8 cellular contexts compared by ENCODE assay signal in the genomic region with DNA sequence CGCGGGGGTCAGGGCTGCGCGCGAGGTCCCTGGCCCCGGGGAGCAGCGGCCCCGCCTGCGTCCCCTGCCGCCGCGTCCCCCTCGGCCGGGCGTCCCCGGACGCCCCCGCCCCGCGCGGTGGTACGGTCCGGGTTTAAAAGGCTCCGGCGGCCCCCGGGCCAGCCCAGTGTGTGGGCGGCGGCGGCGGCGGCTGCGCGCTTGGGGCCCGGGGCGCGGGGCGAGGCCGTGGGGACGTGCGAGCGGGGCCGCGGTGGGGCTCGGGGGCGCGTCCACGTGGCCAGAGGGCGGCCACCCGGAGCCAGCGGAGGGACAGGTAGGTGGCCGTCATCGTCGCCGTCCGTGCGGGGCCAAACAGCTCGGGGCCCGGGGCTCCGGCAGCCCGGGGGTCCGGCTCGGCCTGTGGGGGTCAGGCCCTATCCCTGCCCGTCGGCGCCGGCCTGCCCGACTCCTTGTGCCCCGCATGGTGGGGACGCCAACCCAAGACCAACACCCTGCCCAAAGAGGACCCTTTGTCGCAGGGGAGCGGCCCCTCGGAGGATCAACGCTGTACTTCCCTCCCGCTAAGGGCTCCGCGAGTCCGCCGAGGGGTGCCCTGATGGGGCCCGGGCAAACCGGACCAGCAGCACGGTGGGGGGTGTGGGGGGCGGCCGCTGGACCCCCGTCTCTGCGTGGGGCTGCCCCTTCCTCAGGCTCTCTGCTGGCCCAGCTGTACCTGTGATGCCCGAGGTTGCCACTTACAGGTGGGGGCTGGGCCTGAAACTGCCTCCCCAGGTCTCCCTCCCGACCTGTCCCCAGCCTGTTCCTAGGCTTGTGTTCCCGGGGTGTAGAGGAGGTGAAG. TPM values are rescaled to one million over a fixed set of nuclear protein-coding genes. Genes with fewer than 3 reads are reported as not detected.
DNase-seq lines count a peak whose midpoint lies in the region; ATAC-seq lines count a peak whose summit lies in the region.

A gene (plus strand): TSS at position 166 of the 838 bp plus-strand sequence. CDS start 1,903 bp downstream, outside the sequence.

- no peaks in the 10 kb centered on the region for H3K9me3 Mint-ChIP-seq in CD4-positive, CD25-positive, alpha-beta regulatory T cell
- no peaks in the 10 kb centered on the region for H3K9me3 Mint-ChIP-seq in IgD-negative memory B cell
- no peaks in the 10 kb centered on the region for H3K9me3 Mint-ChIP-seq in activated CD4-positive, alpha-beta T cell treated with anti-CD3 and anti-CD28 coated beads, Interleukin-2, amount 10 ng/mL, durations not matched to agents 7 days and 5 days

- no peak within 1 kb of the TSS for H2BK5ac ChIP-seq in mesenchymal stem cell (ENCODE audit: low read depth, low read length, poor library complexity, severe bottlenecking)

- H2AK5ac ChIP-seq in mesenchymal stem cell (ENCODE audit: low read length, severe bottlenecking) = no peak within 1 kb of the TSS

- H3K14ac ChIP-seq in mesenchymal stem cell (ENCODE audit: low read length in 2 of 2) = peak within 1 kb of the TSS in 1 of 2 experiments; percentile 99

- no peak within 1 kb of the TSS for H2BK12ac ChIP-seq in mesenchymal stem cell (ENCODE audit: low read length in 2 of 2)

- peaks cover 4% of the 10 kb centered on the region for H3K27me3 Mint-ChIP-seq in CD4-positive, CD25-positive, alpha-beta regulatory T cell
- H3K27me3 Mint-ChIP-seq in IgD-negative memory B cell = peaks cover under 1% of the 10 kb centered on the region
- H3K27me3 Mint-ChIP-seq in activated CD4-positive, alpha-beta T cell treated with anti-CD3 and anti-CD28 coated beads, Interleukin-2, amount 10 ng/mL, durations not matched to agents 7 days and 5 days = no peaks in the 10 kb centered on the region

- peak within 1 kb of the TSS; percentile 71 for H3K4me2 ChIP-seq in mesenchymal stem cell (ENCODE audit: low read length, poor library complexity, severe bottlenecking)

- DNase-seq in CD4-positive, CD25-positive, alpha-beta regulatory T cell = peak; percentile 57 to 75 (median 61)
- DNase-seq in activated CD4-positive, alpha-beta T cell treated with anti-CD3 and anti-CD28 coated beads, Interleukin-2, amount 10 ng/mL, durations not matched to agents 7 days and 5 days = peak; percentile 50
- peak; percentile 60 for DNase-seq in effector CD4-positive, alpha-beta T cell
- DNase-seq in mesenchymal stem cell = no peak
- peak; percentile 37 to 39 for DNase-seq in stimulated activated CD8-positive, alpha-beta memory T cell treated with anti-CD3 and anti-CD28 coated beads, Interleukin-15, amount 100 ng/mL, for 48 hours (ENCODE audit: low read depth in 2 of 2)
- DNase-seq in GDM1 (lab: John Stamatoyannopoulos, UW) = no peak

- peak within 1 kb of the TSS; percentile 92 to 97 (median 93) for H3K4me3 Mint-ChIP-seq in CD4-positive, CD25-positive, alpha-beta regulatory T cell
- H3K4me3 Mint-ChIP-seq in IgD-negative memory B cell = peak within 1 kb of the TSS; percentile 91 to 97 (median 94)
- peak within 1 kb of the TSS; percentile 90 for H3K4me3 Mint-ChIP-seq in activated CD4-positive, alpha-beta T cell treated with anti-CD3 and anti-CD28 coated beads, Interleukin-2, amount 10 ng/mL, durations not matched to agents 7 days and 5 days

- no peaks in the 10 kb centered on the region for H3K27me3 ChIP-seq in CD4-positive, CD25-positive, alpha-beta regulatory T cell (ENCODE audit: control insufficient read depth, insufficient read depth, low read length)
- no peaks in the 10 kb centered on the region for H3K27me3 ChIP-seq in mesenchymal stem cell (ENCODE audit: control insufficient read depth in 1 of 2, insufficient read depth in 1 of 2, low read length in 2 of 2)

- H3K4ac ChIP-seq in mesenchymal stem cell (ENCODE audit: low read depth in 1 of 2, low read length in 2 of 2) = peak within 1 kb of the TSS in 1 of 2 experiments; percentile 89

- H3K4me3 ChIP-seq in CD4-positive, CD25-positive, alpha-beta regulatory T cell (ENCODE audit: low read depth, low read length) = peak within 1 kb of the TSS; percentile 68
- peak within 1 kb of the TSS; percentile 83 to 86 for H3K4me3 ChIP-seq in mesenchymal stem cell (ENCODE audit: insufficient read depth in 1 of 2, low read depth in 1 of 2, low read length in 2 of 2)

- peak within 1 kb of the TSS; percentile 84 to 99 (median 94) for H3K27ac Mint-ChIP-seq in CD4-positive, CD25-positive, alpha-beta regulatory T cell
- H3K27ac Mint-ChIP-seq in IgD-negative memory B cell = peak within 1 kb of the TSS in 2 of 3 donors; percentile 77 to 95
- peak within 1 kb of the TSS; percentile 92 for H3K27ac Mint-ChIP-seq in activated CD4-positive, alpha-beta T cell treated with anti-CD3 and anti-CD28 coated beads, Interleukin-2, amount 10 ng/mL, durations not matched to agents 7 days and 5 days

- WGBS in mesenchymal stem cell = under 1% methylated on average over 13 of the region's 88 CpGs

- peaks cover 5% of the 10 kb centered on the region for H3K36me3 ChIP-seq in CD4-positive, CD25-positive, alpha-beta regulatory T cell (ENCODE audit: control insufficient read depth, insufficient read depth, low read length)
- H3K36me3 ChIP-seq in mesenchymal stem cell (ENCODE audit: control insufficient read depth in 1 of 2, insufficient read depth in 2 of 2, low read depth in 1 of 2, low read length in 2 of 2) = peaks cover 24 to 34% of the 10 kb centered on the region in 2 experiments

- POLR2A ChIA-PET in activated CD4-positive, alpha-beta T cell treated with anti-CD3 and anti-CD28 coated beads, Interleukin-2, amount 10 ng/mL, durations not matched to agents 7 days and 5 days (lab: Charles Lee) = no interaction called here

- H3K27ac ChIP-seq in CD4-positive, CD25-positive, alpha-beta regulatory T cell (ENCODE audit: insufficient read depth, low read length, poor library complexity, severe bottlenecking) = peak within 1 kb of the TSS; percentile 47
- no peak within 1 kb of the TSS for H3K27ac ChIP-seq in mesenchymal stem cell (ENCODE audit: low read length, poor library complexity, severe bottlenecking)

- H3K36me3 Mint-ChIP-seq in CD4-positive, CD25-positive, alpha-beta regulatory T cell = no peaks in the 10 kb centered on the region
- H3K36me3 Mint-ChIP-seq in IgD-negative memory B cell = peaks cover 3% of the 10 kb centered on the region
- H3K36me3 Mint-ChIP-seq in activated CD4-positive, alpha-beta T cell treated with anti-CD3 and anti-CD28 coated beads, Interleukin-2, amount 10 ng/mL, durations not matched to agents 7 days and 5 days (ENCODE audit: low read depth) = no peaks in the 10 kb centered on the region

- no peak within 1 kb of the TSS for H4K8ac ChIP-seq in mesenchymal stem cell (ENCODE audit: low read length)

- H3K79me1 ChIP-seq in mesenchymal stem cell (replicated peaks; ENCODE audit: low read length, poor library complexity, severe bottlenecking) = peaks cover 4% of the 10 kb centered on the region

- peak within 1 kb of the TSS; percentile 92 for H2BK120ac ChIP-seq in mesenchymal stem cell (ENCODE audit: low read depth, low read length)

- peaks cover 15% of the 10 kb centered on the region for H3K4me1 ChIP-seq in CD4-positive, CD25-positive, alpha-beta regulatory T cell (ENCODE audit: control insufficient read depth, insufficient read depth, low read length, poor library complexity, severe bottlenecking)
- peaks cover 18% of the 10 kb centered on the region for H3K4me1 ChIP-seq in mesenchymal stem cell (ENCODE audit: control insufficient read depth, insufficient read depth, low read depth, low read length)

- H3K18ac ChIP-seq in mesenchymal stem cell (ENCODE audit: low read depth in 1 of 2, low read length in 2 of 2) = peak within 1 kb of the TSS in 1 of 2 experiments; percentile 91

- H4K91ac ChIP-seq in mesenchymal stem cell (ENCODE audit: low read length) = peak within 1 kb of the TSS; percentile 50

- H2BK15ac ChIP-seq in mesenchymal stem cell (ENCODE audit: low read depth, poor library complexity, severe bottlenecking) = peak within 1 kb of the TSS; percentile 28

- peaks cover 3 to 25% (median 7%) of the 10 kb centered on the region in 4 donors for H3K4me1 Mint-ChIP-seq in CD4-positive, CD25-positive, alpha-beta regulatory T cell
- peaks cover 0 to 8% (median 6%) of the 10 kb centered on the region in 3 donors for H3K4me1 Mint-ChIP-seq in IgD-negative memory B cell
- peaks cover 9% of the 10 kb centered on the region for H3K4me1 Mint-ChIP-seq in activated CD4-positive, alpha-beta T cell treated with anti-CD3 and anti-CD28 coated beads, Interleukin-2, amount 10 ng/mL, durations not matched to agents 7 days and 5 days

- H3K9ac ChIP-seq in mesenchymal stem cell (ENCODE audit: low read length) = peak within 1 kb of the TSS; percentile 79

- peak; percentile 79 to 80 for ATAC-seq in CD4-positive, CD25-positive, alpha-beta regulatory T cell (ENCODE audit: low read depth in 2 of 2)
- peak; percentile 50 for ATAC-seq in GM21360 (IDR thresholded peaks at IDR 0.05; ENCODE audit: unreplicated experiment)

- peak within 1 kb of the TSS in 1 of 2 experiments; percentile 96 for H3K23ac ChIP-seq in mesenchymal stem cell (ENCODE audit: low read length in 2 of 2)

- no peaks in the 10 kb centered on the region for H3K9me3 ChIP-seq in CD4-positive, CD25-positive, alpha-beta regulatory T cell (ENCODE audit: control insufficient read depth in 2 of 2, low read length in 2 of 2)
- no peaks in the 10 kb centered on the region for H3K9me3 ChIP-seq in mesenchymal stem cell (ENCODE audit: control insufficient read depth, low read length)

- CTCF ChIA-PET in activated CD4-positive, alpha-beta T cell treated with anti-CD3 and anti-CD28 coated beads, Interleukin-2, amount 10 ng/mL, durations not matched to agents 7 days and 5 days (lab: Charles Lee) = interaction anchor here (0.6 to 0.9 kb wide), 3 partner anchors 27 to 76 kb away, joined by 3 to 4 read pairs (median 3); a partner anchor contains a TSS

- H2AFZ ChIP-seq in mesenchymal stem cell (ENCODE audit: low read depth, low read length) = no peak within 1 kb of the TSS

RNA-seq across cellular contexts. Expression of the gene that starts here (rescaled TPM):
- 64.6 TPM for total RNA-seq in CD4-positive, CD25-positive, alpha-beta regulatory T cell
- polyA plus RNA-seq in CD4-positive, CD25-positive, alpha-beta regulatory T cell = 1 to 10 TPM in 1 of 4 donors, under 1 TPM in 3; 0.32 to 1.8 (median 0.34) TPM
- polyA plus RNA-seq in IgD-negative memory B cell = 2.7 TPM
- total RNA-seq in activated CD4-positive, alpha-beta T cell treated with anti-CD3 and anti-CD28 coated beads, Interleukin-2, amount 10 ng/mL, durations not matched to agents 7 days and 5 days = 10 to 100 TPM; 26.2 to 28.3 TPM
- polyA plus RNA-seq in mesenchymal stem cell (2013, experiment 1 of 2) = 50.5 TPM
- polyA plus RNA-seq in mesenchymal stem cell (2013, experiment 2 of 2) = 47.0 TPM

Comparison
In these comparisons a context has a peak if more than half of its experiments do, and no peak if none do; other contexts are left out.
1. DNase-seq: peak in CD4-positive, CD25-positive, alpha-beta regulatory T cell (3 of 3), activated CD4-positive, alpha-beta T cell treated with anti-CD3 and anti-CD28 coated beads, Interleukin-2, amount 10 ng/mL, durations not matched to agents 7 days and 5 days (single experiment), effector CD4-positive, alpha-beta T cell (single experiment) and stimulated activated CD8-positive, alpha-beta memory T cell treated with anti-CD3 and anti-CD28 coated beads, Interleukin-15, amount 100 ng/mL, for 48 hours (2 of 2); none in mesenchymal stem cell (single experiment) and GDM1 (single experiment).
2. Peak in every context shown above with its lines, with median percentiles within 50 percentile points of each other: H3K27ac Mint-ChIP-seq and H3K4me3 Mint-ChIP-seq.